In genomic region chr1:40379785-40380452, GRCh38 we compare ENCODE assay signal across 11 cellular contexts. TPM values are rescaled to one million over a fixed set of nuclear protein-coding genes. Genes with fewer than 3 reads are reported as not detected.
A peak's percentile ranks its signal among the peaks of the same experiment; 100 is the strongest.
DNase-seq lines count a peak whose midpoint lies in the region; ATAC-seq, FAIRE-seq and TF ChIP-seq lines count a peak whose summit lies in the region.
"Had no signal": no experiment of that assay in that cellular context is flagged by ENCODE, and none has a peak within 500 bp of the region (broad histone marks: within the 10 kb centered on the region; RNA-seq: fewer than 3 reads in every experiment).

No MANE protein-coding gene starts in this region.

- H4K20me1 ChIP-seq in smooth muscle cell (ENCODE audit: low read depth) = peaks cover 52% of the 10 kb centered on the region
- no peaks in the 10 kb centered on the region for H4K20me1 ChIP-seq in H9 (ENCODE audit: control insufficient read depth, insufficient read depth, insufficient read length)

- no peak overlapping the region for H2AFZ ChIP-seq in smooth muscle cell (ENCODE audit: low read depth)
- no peak overlapping the region for H2AFZ ChIP-seq in H9 (ENCODE audit: low read length)

- peak overlapping the region; percentile 39 for H3K27ac ChIP-seq in colonic mucosa
- H3K27ac ChIP-seq in smooth muscle cell (ENCODE audit: low read depth) = peak overlapping the region; percentile 71
- no peak overlapping the region for H3K27ac ChIP-seq in H9 (ENCODE audit: insufficient read length, low read depth, low read length)

- FAIRE-seq in GM12891 (lab: Jason Lieb, UNC) = no peak

- H3K27me3 ChIP-seq in colonic mucosa (no peaks in the 10 kb centered on the region), smooth muscle cell (ENCODE audit: low read depth) (no peaks in the 10 kb centered on the region), H9 (ENCODE audit: insufficient read depth, low read length) (no peaks in the 10 kb centered on the region)

- H2AK5ac ChIP-seq in H9 (ENCODE audit: insufficient read length, low read length) = no peak overlapping the region

- peaks cover 9 to 11% of the 10 kb centered on the region in 2 experiments for H3K4me1 Mint-ChIP-seq in H9

- H2BK12ac ChIP-seq in H9 (ENCODE audit: insufficient read length, low read depth, low read length) = no peak overlapping the region

- no peak overlapping the region for H3K4ac ChIP-seq in H9 (ENCODE audit: low read depth, low read length)

- intact Hi-C loops in colonic mucosa (cut with DNase I) = no loop called here

- H3K23ac ChIP-seq in H9 (ENCODE audit: insufficient read length, low read depth, low read length) = no peak overlapping the region

- WGBS in smooth muscle cell (ENCODE audit: low lambda C conversion rate) = 19% methylated on average over 1 of the region's 1 CpG
- whole genome bisulfite sequencing in H9 (ENCODE audit: extremely low coverage, insufficient read length, low lambda C conversion rate) = no CpG with 5 or more reads among the region's 1 CpG

- no peaks in the 10 kb centered on the region for H3K9me3 ChIP-seq in colonic mucosa
- H3K9me3 ChIP-seq in smooth muscle cell (replicated peaks; ENCODE audit: low read depth) = no peaks in the 10 kb centered on the region
- H3K9me3 ChIP-seq in H9 (ENCODE audit: control insufficient read depth, low read depth, low read length) = no peaks in the 10 kb centered on the region

- no peaks in the 10 kb centered on the region; a peak in 1 of 7 replicates for H3K36me3 Mint-ChIP-seq in H9 (ENCODE audit: insufficient read depth in 1 of 3, low read depth in 3 of 3)

- no peak overlapping the region for H3K14ac ChIP-seq in H9 (ENCODE audit: insufficient read depth, low read length)

- no peaks in the 10 kb centered on the region for H3K23me2 ChIP-seq in H9 (ENCODE audit: insufficient read length, low read depth, low read length, poor library complexity, severe bottlenecking)

- H3K79me2 ChIP-seq in smooth muscle cell (ENCODE audit: low read depth) (peaks cover 82% of the 10 kb centered on the region), H9 (ENCODE audit: insufficient read depth, low read length) (no peaks in the 10 kb centered on the region)

- H3K27ac Mint-ChIP-seq in H9 = no peak overlapping the region

- H3F3A ChIP-seq in smooth muscle cell (ENCODE audit: low read depth) = peaks cover 15% of the 10 kb centered on the region

- H3K4me2 ChIP-seq in smooth muscle cell (peak overlapping the region; percentile 71), H9 (ENCODE audit: insufficient read depth, insufficient read length, low read length) (no peak overlapping the region)

- no peaks in the 10 kb centered on the region for H3K79me1 ChIP-seq in H9 (ENCODE audit: insufficient read depth, low read depth, low read length, poor library complexity, severe bottlenecking)

- no peak overlapping the region for H4K91ac ChIP-seq in H9 (ENCODE audit: insufficient read length, low read depth, low read length)

- no peak for TF ChIP-seq CTCF in colonic mucosa (IDR thresholded peaks at IDR 0.05)
- no peak for TF ChIP-seq CTCF in smooth muscle cell (IDR thresholded peaks at IDR 0.05; ENCODE audit: borderline replicate concordance, insufficient read depth, poor library complexity, severe bottlenecking)
- no peak for TF ChIP-seq CTCF in H9 (conservative IDR thresholded peaks at IDR 0.05)

- peaks cover 4% of the 10 kb centered on the region; the same call in 1 of the 2 replicates for H3K27me3 Mint-ChIP-seq in H9 (ENCODE audit: low read depth)

- no peak overlapping the region for H3K4me3 Mint-ChIP-seq in H9

- H3K9ac ChIP-seq in colonic mucosa (ENCODE audit: low read depth in 2 of 2, low read length in 2 of 2) (no peak overlapping the region), smooth muscle cell (ENCODE audit: low read depth) (no peak overlapping the region), H9 (ENCODE audit: extremely low read depth, insufficient read length, low read length) (no peak overlapping the region)

- H4K8ac ChIP-seq in H9 (replicated peaks; ENCODE audit: insufficient read length, low read depth, low read length) = no peak overlapping the region

- peaks cover 9% of the 10 kb centered on the region for H3K4me1 ChIP-seq in colonic mucosa
- peaks cover 13% of the 10 kb centered on the region for H3K4me1 ChIP-seq in smooth muscle cell (ENCODE audit: low read depth)
- no peaks in the 10 kb centered on the region for H3K4me1 ChIP-seq in H9 (ENCODE audit: insufficient read depth, low read length)

- H2BK20ac ChIP-seq in H9 (ENCODE audit: low read depth, low read length, poor library complexity, severe bottlenecking) = no peak overlapping the region

- no peak overlapping the region for H3K4me3 ChIP-seq in colonic mucosa
- H3K4me3 ChIP-seq in smooth muscle cell = no peak overlapping the region

- no peaks in the 10 kb centered on the region for H3K36me3 ChIP-seq in colonic mucosa
- no peaks in the 10 kb centered on the region for H3K36me3 ChIP-seq in smooth muscle cell (ENCODE audit: low read depth)

- H3T11ph ChIP-seq in H9 (ENCODE audit: low read length) = no peak overlapping the region

- DNase-seq in ELR (ENCODE audit: low read depth) (peak; percentile 61), OCI-M1 (lab: John Stamatoyannopoulos, UW) (peak; percentile 53), colonic mucosa (no peak), smooth muscle cell (lab: John Stamatoyannopoulos, UW; ENCODE audit: unreplicated experiment) (no peak), dedifferentiated amniotic fluid mesenchymal stem cell (ENCODE audit: extremely low spot score) (no peak), H9 (no peak), GM12891 (ENCODE audit: insufficient read length, low spot score) (no peak)
- DNase-seq: activated CD4-positive, alpha-beta T cell treated with anti-CD3 and anti-CD28 coated beads for 1 hour; kidney glomerular epithelial cell; trophoblast cell had no signal

- H3K56ac ChIP-seq in H9 (ENCODE audit: insufficient read length, low read depth, low read length) = no peak overlapping the region

- no peak overlapping the region for H2BK15ac ChIP-seq in H9 (ENCODE audit: low read depth, low read length)

- no peak overlapping the region for H2BK120ac ChIP-seq in H9 (ENCODE audit: low read depth, low read length, poor library complexity, severe bottlenecking)

- no peak overlapping the region for H3K18ac ChIP-seq in H9 (ENCODE audit: insufficient read length, low read depth, low read length)

- H2BK5ac ChIP-seq in H9 (ENCODE audit: insufficient read length, low read length) = no peak overlapping the region

- ATAC-seq in GM21423 (IDR thresholded peaks at IDR 0.05; ENCODE audit: unreplicated experiment) = no peak

- H3K9me3 Mint-ChIP-seq in H9 = no peaks in the 10 kb centered on the region

- no peak for TF ChIP-seq POLR2A in GM12891 (IDR thresholded peaks at IDR 0.05; ENCODE audit: low read depth, low read length)

- H4K5ac ChIP-seq in H9 (ENCODE audit: insufficient read length, low read depth, low read length) = no peak overlapping the region

TF ChIP-seq in GM12891, 5 proteins besides CTCF, POLR2A, EP300 and RAD21:
- no peak for TF ChIP-seq POLR2AphosphoS5 (IDR thresholded peaks at IDR 0.05; ENCODE audit: low read depth, low read length)
- no peak for TF ChIP-seq TAF1 (IDR thresholded peaks at IDR 0.05; ENCODE audit: low read depth, low read length)
- no peak for TF ChIP-seq PAX5 (IDR thresholded peaks at IDR 0.05; ENCODE audit: insufficient read depth, low read length, severe bottlenecking)
- no peak for TF ChIP-seq POU2F2 (IDR thresholded peaks at IDR 0.05; ENCODE audit: low read depth, low read length)
- TF ChIP-seq SPI1 (IDR thresholded peaks at IDR 0.05; ENCODE audit: low read depth, low read length) = no peak

RNA-seq across cellular contexts. Expression of gene SMAP2, which starts 6.4 kb away (rescaled TPM):
- total RNA-seq in colonic mucosa (10 to 100 TPM; 25.9 to 31.5 TPM), smooth muscle cell (16.0 and 18.4 TPM in 2 replicates), H9 (2021) (8.2 and 8.7 TPM in 2 replicates)
- polyA plus RNA-seq in smooth muscle cell = 22.5 and 29.7 TPM in 2 replicates
- polyA plus RNA-seq in GM12891 (2012; ENCODE audit: low read depth, missing spikeins) = 122 TPM

Comparison
In these comparisons a context has a peak if more than half of its experiments do, and no peak if none do; other contexts are left out.
1. DNase-seq: peak in ELR (single experiment) and OCI-M1 (single experiment); none in colonic mucosa (single experiment), smooth muscle cell (single experiment), dedifferentiated amniotic fluid mesenchymal stem cell (single experiment), H9 (single experiment) and GM12891 (single experiment).